In genomic region chr11:117618956-117619355, GRCh38 we compare ENCODE assay signal across 13 cellular contexts.
A peak's percentile ranks its signal among the peaks of the same experiment; 100 is the strongest.
DNase-seq lines count a peak whose midpoint lies in the region; ATAC-seq and TF ChIP-seq lines count a peak whose summit lies in the region.
"Had no signal": no experiment of that assay in that cellular context is flagged by ENCODE, and none has a peak within 500 bp of the region (broad histone marks: within the 10 kb centered on the region; RNA-seq: fewer than 3 reads in every experiment).

No MANE protein-coding gene starts in this region.

- peaks cover 19% of the 10 kb centered on the region for H3K27me3 Mint-ChIP-seq in HFFc6 (ENCODE audit: insufficient read depth)

- no peaks in the 10 kb centered on the region for H3K9me2 ChIP-seq in Karpas-422 (replicated peaks; ENCODE audit: insufficient read depth, low read length)

- no peak overlapping the region for H3K27ac ChIP-seq in Karpas-422 (ENCODE audit: low read length)
- H3K27ac ChIP-seq: ovary had no signal

- no peaks in the 10 kb centered on the region; the same call in 1 of the 2 replicates for H3K36me3 Mint-ChIP-seq in HFFc6 (ENCODE audit: low read depth)

- ATAC-seq in GM19397 (IDR thresholded peaks at IDR 0.05; ENCODE audit: unreplicated experiment): no peak

- H3K9me3 Mint-ChIP-seq in HFFc6: no peaks in the 10 kb centered on the region

- H3K4me2 ChIP-seq in Karpas-422 (ENCODE audit: low read depth, low read length, poor library complexity, severe bottlenecking): no peak overlapping the region

- no peak overlapping the region for H3K9ac ChIP-seq in Karpas-422 (ENCODE audit: low read length)

- in situ Hi-C loops in SK-MEL-5 (cut with HindIII; ENCODE audit: low pct_unique_long_range_greater_than_20kb, low sequenced_read_pairs): no loop called here

- no peak overlapping the region for H3K4me3 Mint-ChIP-seq in HFFc6

- no peaks in the 10 kb centered on the region for H3K9me3 ChIP-seq in Karpas-422 (ENCODE audit: low read length)
- H3K9me3 ChIP-seq: ovary had no signal

- H3K4me1 Mint-ChIP-seq in HFFc6 (ENCODE audit: low read depth): no peaks in the 10 kb centered on the region

- H3K4me1 ChIP-seq in Karpas-422 (ENCODE audit: low read length): no peaks in the 10 kb centered on the region

- no peaks in the 10 kb centered on the region for H3K27me3 ChIP-seq in Karpas-422 (ENCODE audit: low read length)
- H3K27me3 ChIP-seq: ovary had no signal

- no peak overlapping the region for H3K4me3 ChIP-seq in Karpas-422 (ENCODE audit: low read length)
- H3K4me3 ChIP-seq: ovary had no signal

- no peak overlapping the region for H2AFZ ChIP-seq in Karpas-422 (ENCODE audit: low read length)

- no peak for TF ChIP-seq CTCF in HFFc6 (IDR thresholded peaks at IDR 0.05)

- no peaks in the 10 kb centered on the region for H4K20me1 ChIP-seq in Karpas-422 (ENCODE audit: insufficient read depth, low read depth, low read length)

- H3K27ac Mint-ChIP-seq in HFFc6: no peak overlapping the region

- no peaks in the 10 kb centered on the region for H3K36me3 ChIP-seq in Karpas-422 (ENCODE audit: insufficient read depth, low read length)
- H3K36me3 ChIP-seq: ovary had no signal

- no peaks in the 10 kb centered on the region for H3K79me2 ChIP-seq in Karpas-422 (ENCODE audit: low read length)

- DNase-seq in D341Med (ENCODE audit: low spot score) (peak; percentile 84), Karpas-422 (peak; percentile 42), SK-MEL-5 (ENCODE audit: low read depth, low spot score) (peak; percentile 4), medulla oblongata (ENCODE audit: extremely low spot score) (peak; percentile 46), HFFc6 (no peak), GM19240 (ENCODE audit: insufficient read length, low spot score) (no peak), UCSD-AML1 (lab: John Stamatoyannopoulos, UW; ENCODE audit: unreplicated experiment) (no peak)
- DNase-seq: activated CD4-positive, alpha-beta T cell treated with anti-CD3 and anti-CD28 coated beads for 4 hours; activated effector memory CD4-positive, alpha-beta T cell treated with anti-CD3 and anti-CD28 coated beads, Interleukin-2, amount 50 U/mL, for 16 hours; central memory CD4-positive, alpha-beta T cell; ovary; stimulated activated CD4-positive, alpha-beta T cell treated with anti-CD3 and anti-CD28 coated beads, Interleukin-4, amount 100 ng/mL, for 4 hours had no signal

Comparison
In these comparisons a context has a peak if more than half of its experiments do, and no peak if none do; other contexts are left out.
1. DNase-seq: peak in D341Med (single experiment), Karpas-422 (single experiment), SK-MEL-5 (single experiment) and medulla oblongata (single experiment); none in HFFc6 (single experiment), GM19240 (single experiment) and UCSD-AML1 (single experiment).